Comparison of ENCODE assay signal across 31 cellular contexts in genomic region chr9:97645720-97646119, GRCh38.
"Had no signal": no experiment of that assay in that cellular context is flagged by ENCODE, and none has a peak within 500 bp of the region (broad histone marks: within the 10 kb centered on the region; RNA-seq: fewer than 3 reads in every experiment).

No MANE protein-coding gene starts in this region.

- H3K27ac ChIP-seq: heart right ventricle, hepatocyte, left lung, lower lobe of right lung, neural progenitor cell, neutrophil, parathyroid adenoma, right atrium auricular region, sigmoid colon, spleen, suprapubic skin, thoracic aorta, tibial artery, upper lobe of right lung had no signal

- H3K27me3 Mint-ChIP-seq: naive B cell; progenitor cell of endocrine pancreas; stimulated activated naive CD8-positive, alpha-beta T cell treated with anti-CD3 and anti-CD28 coated beads, Interleukin-15, Interleukin-2, amounts not matched to agents 100 ng/mL and 50 ng/mL, for 24 hours had no signal

- H3K27me3 ChIP-seq: heart right ventricle, hepatocyte, left lung, neural progenitor cell, neutrophil, right atrium auricular region, sigmoid colon, spleen, suprapubic skin, tibial artery, upper lobe of right lung had no signal

- H3K4me3 Mint-ChIP-seq: naive B cell; natural killer cell; nephron progenitor cell; neural progenitor cell; stimulated activated effector memory CD8-positive, alpha-beta T cell treated with anti-CD3 and anti-CD28 coated beads, Interleukin-12 subunit alpha, Interleukin-12 subunit beta, amount 100 ng/mL, for 72 hours; stimulated activated naive CD8-positive, alpha-beta T cell treated with anti-CD3 and anti-CD28 coated beads, Interleukin-15, Interleukin-2, amounts not matched to agents 100 ng/mL and 50 ng/mL, for 24 hours had no signal

- DNase-seq: heart right ventricle; islet precursor cell; kidney glomerular epithelial cell; left cardiac atrium; left lung; lower lobe of right lung; mammary epithelial cell; mesenchymal stem cell; naive B cell; natural killer cell; nephron progenitor cell; occipital lobe; sigmoid colon; small intestine; spleen; stimulated activated CD4-positive, alpha-beta T cell treated with anti-CD3 and anti-CD28 coated beads, Interleukin-4, amount 100 ng/mL, for 24 hours; stimulated activated naive CD4-positive, alpha-beta T cell; tibial artery; trophoblast cell; upper lobe of right lung had no signal

- H3K4me1 Mint-ChIP-seq: natural killer cell, nephron progenitor cell, neural progenitor cell had no signal

- H3K4me1 ChIP-seq: left lung, lower lobe of right lung, neural progenitor cell, parathyroid adenoma, sigmoid colon, suprapubic skin, tibial artery, upper lobe of right lung had no signal

- ATAC-seq: heart right ventricle; left cardiac atrium; left lung; lower lobe of right lung; natural killer cell; stimulated activated effector memory CD8-positive, alpha-beta T cell treated with anti-CD3 and anti-CD28 coated beads, Interleukin-12 subunit alpha, Interleukin-12 subunit beta, amount 100 ng/mL, for 72 hours; upper lobe of right lung had no signal

- H3K9me3 ChIP-seq: heart right ventricle, left lung, lower lobe of right lung, neutrophil, right atrium auricular region, sigmoid colon, spleen, suprapubic skin, thoracic aorta, tibial artery, upper lobe of right lung had no signal

- H3K9me3 Mint-ChIP-seq: naive B cell; natural killer cell; nephron progenitor cell; neural progenitor cell; stimulated activated effector memory CD8-positive, alpha-beta T cell treated with anti-CD3 and anti-CD28 coated beads, Interleukin-12 subunit alpha, Interleukin-12 subunit beta, amount 100 ng/mL, for 72 hours; stimulated activated naive CD8-positive, alpha-beta T cell treated with anti-CD3 and anti-CD28 coated beads, Interleukin-15, Interleukin-2, amounts not matched to agents 100 ng/mL and 50 ng/mL, for 24 hours had no signal

- H3K4me3 ChIP-seq: heart right ventricle, hepatocyte, left lung, lower lobe of right lung, neural progenitor cell, right atrium auricular region, sigmoid colon, spleen, suprapubic skin, thoracic aorta, tibial artery, upper lobe of right lung had no signal

- FAIRE-seq: urothelium cell line had no signal

- H3K27ac Mint-ChIP-seq: naive B cell; natural killer cell; nephron progenitor cell; neural progenitor cell; progenitor cell of endocrine pancreas; stimulated activated effector memory CD8-positive, alpha-beta T cell treated with anti-CD3 and anti-CD28 coated beads, Interleukin-12 subunit alpha, Interleukin-12 subunit beta, amount 100 ng/mL, for 72 hours; stimulated activated naive CD8-positive, alpha-beta T cell treated with anti-CD3 and anti-CD28 coated beads, Interleukin-15, Interleukin-2, amounts not matched to agents 100 ng/mL and 50 ng/mL, for 24 hours had no signal
